8 cellular contexts compared by ENCODE assay signal in genomic region chr2:10043256-10043905, GRCh38. TPM values are rescaled to one million over a fixed set of nuclear protein-coding genes. Genes with fewer than 3 reads are reported as not detected.
DNase-seq lines count a peak whose midpoint lies in the region; ATAC-seq lines count a peak whose summit lies in the region.

Gene KLF11 (plus strand): TSS chr2:10043550. CDS start chr2:10043717, 167 bp downstream.

- H3K27ac ChIP-seq in cingulate gyrus (ENCODE audit: low read depth, low read length), result peak within 1 kb of the TSS; percentile 88

- intact Hi-C loops in left colon (cut with DNase I, micrococcal nuclease), result loop anchor here in 1 of 2 donors (10.0 kb wide), 1 partner anchor 229 kb away; no protein-coding TSS in a partner anchor

- DNase-seq in 8988T (peak; percentile 97), NCI-H2227 treated with DMSO at 0.1 percent for 48 hours (lab: John Stamatoyannopoulos, UW) (peak; percentile 92), left colon (peak; percentile 92 to 95)
- peak; percentile 74 to 83 for DNase-seq in activated CD4-positive, alpha-beta T cell treated with anti-CD3 and anti-CD28 coated beads for 4 hours
- peak; percentile 63 to 69 for DNase-seq in stimulated activated CD4-positive, alpha-beta T cell treated with anti-CD3 and anti-CD28 coated beads, Interleukin-1b, Interleukin-23, amount 100 ng/mL, for 1 hour (ENCODE audit: low read depth in 2 of 2)

- ATAC-seq in GM18867 (IDR thresholded peaks at IDR 0.05; ENCODE audit: unreplicated experiment), result peak; percentile 75
- ATAC-seq in HG03108 (IDR thresholded peaks at IDR 0.05; ENCODE audit: unreplicated experiment), result peak; percentile 60
- peak; percentile 80 for ATAC-seq in left colon

RNA-seq across cellular contexts. Expression of gene KLF11, which starts in this region (rescaled TPM):
- 10 to 100 TPM in 1 of 2 donors, 1 to 10 TPM in 1; 9.7 to 10.2 TPM for total RNA-seq in left colon

Comparison
In these comparisons a context has a peak if more than half of its experiments do, and no peak if none do; other contexts are left out.
1. Peak in every context shown above with its lines: DNase-seq, ATAC-seq and H3K27ac ChIP-seq.